ENCODE assay signal across 13 cellular contexts in the genomic region with DNA sequence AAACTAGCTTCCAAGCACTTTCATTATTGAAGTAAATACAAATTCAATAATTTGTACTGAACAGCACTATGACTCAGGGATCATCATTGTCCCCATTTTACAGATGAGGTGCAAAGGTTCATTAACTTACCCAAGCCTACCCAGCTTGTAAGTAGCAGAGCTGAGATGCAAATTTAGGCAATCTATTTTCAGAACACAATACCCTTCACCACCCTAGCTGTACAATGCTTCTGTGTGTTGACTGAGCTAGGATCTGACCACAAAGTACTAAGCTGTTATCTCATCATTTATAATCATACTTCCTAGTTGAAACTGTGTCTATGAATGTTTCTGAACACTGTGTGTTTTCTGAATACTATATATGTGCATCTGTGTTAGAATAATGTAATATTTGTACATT.
DNase-seq lines count a peak whose midpoint lies in the region; ATAC-seq lines count a peak whose summit lies in the region.
"Had no signal": no experiment of that assay in that cellular context is flagged by ENCODE, and none has a peak within 500 bp of the region (broad histone marks: within the 10 kb centered on the region; RNA-seq: fewer than 3 reads in every experiment).

No MANE protein-coding gene starts in this region.

- no peaks in the 10 kb centered on the region for H3K27me3 Mint-ChIP-seq in memory B cell

- no peaks in the 10 kb centered on the region for H3K9me3 Mint-ChIP-seq in memory B cell

- H3K4me1 Mint-ChIP-seq in memory B cell: peaks cover 37% of the 10 kb centered on the region

- peaks cover 6% of the 10 kb centered on the region for H3K36me3 Mint-ChIP-seq in memory B cell

- peak overlapping the region; percentile 1 for H3K4me3 Mint-ChIP-seq in memory B cell

- peak overlapping the region; percentile 23 for H3K27ac Mint-ChIP-seq in memory B cell

- DNase-seq in memory B cell (ENCODE audit: low spot score in 2 of 2) (peak in 1 of 2 donors; percentile 7), cerebellar nuclear complex (lab: John Stamatoyannopoulos, UW) (no peak), RKO (ENCODE audit: low spot score) (no peak), DMS153 (lab: John Stamatoyannopoulos, UW) (no peak)
- DNase-seq: activated CD8-positive, alpha-beta memory T cell treated with anti-CD3 and anti-CD28 coated beads, Interleukin-2, amount 50 U/mL, for 4 hours; NCI-H2081; nucleus accumbens; SIG-M5; stimulated activated CD4-positive, alpha-beta T cell treated with anti-CD3 and anti-CD28 coated beads, Interleukin-4, amount 100 ng/mL, for 24 hours had no signal

- peak; percentile 81 for ATAC-seq in GM18873 (IDR thresholded peaks at IDR 0.05; ENCODE audit: low FRiP score, unreplicated experiment)
- ATAC-seq in GM21619 (IDR thresholded peaks at IDR 0.05; ENCODE audit: unreplicated experiment): peak; percentile 89
- ATAC-seq in HG03280 (IDR thresholded peaks at IDR 0.05; ENCODE audit: unreplicated experiment): peak; percentile 83
- peak; percentile 85 for ATAC-seq in memory B cell (ENCODE audit: low read depth)
- ATAC-seq in GM21367 (IDR thresholded peaks at IDR 0.05; ENCODE audit: unreplicated experiment): no peak
